ENCODE assay signal across 3 cellular contexts in genomic region chr1:179234863-179235262, GRCh38.
TF ChIP-seq lines count a peak whose summit lies in the region.

No MANE protein-coding gene starts in this region.

TF ChIP-seq in A549, 52 proteins besides CTCF, POLR2A, EP300 and RAD21:
- TF ChIP-seq, protein P1, sequence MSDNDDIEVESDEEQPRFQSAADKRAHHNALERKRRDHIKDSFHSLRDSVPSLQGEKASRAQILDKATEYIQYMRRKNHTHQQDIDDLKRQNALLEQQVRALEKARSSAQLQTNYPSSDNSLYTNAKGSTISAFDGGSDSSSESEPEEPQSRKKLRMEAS (IDR thresholded peaks at IDR 0.05), result no peak
- TF ChIP-seq MAFK (IDR thresholded peaks at IDR 0.05; ENCODE audit: partially characterized antibody) (peak; percentile 43), KDM5A (IDR thresholded peaks at IDR 0.05) (no peak)

TF ChIP-seq in HCT116, 20 proteins besides CTCF, POLR2A, EP300 and RAD21:
- TF ChIP-seq ZFX (IDR thresholded peaks at IDR 0.05) (no peak), CBX3 (IDR thresholded peaks at IDR 0.05; ENCODE audit: low read depth) (peak; percentile 31; the same call in 1 of the 2 replicates), FOSL1 (IDR thresholded peaks at IDR 0.05; ENCODE audit: low read depth) (no peak)

TF ChIP-seq in GM12878, 131 proteins besides CTCF, POLR2A, EP300 and RAD21:
- TF ChIP-seq, protein P2, sequence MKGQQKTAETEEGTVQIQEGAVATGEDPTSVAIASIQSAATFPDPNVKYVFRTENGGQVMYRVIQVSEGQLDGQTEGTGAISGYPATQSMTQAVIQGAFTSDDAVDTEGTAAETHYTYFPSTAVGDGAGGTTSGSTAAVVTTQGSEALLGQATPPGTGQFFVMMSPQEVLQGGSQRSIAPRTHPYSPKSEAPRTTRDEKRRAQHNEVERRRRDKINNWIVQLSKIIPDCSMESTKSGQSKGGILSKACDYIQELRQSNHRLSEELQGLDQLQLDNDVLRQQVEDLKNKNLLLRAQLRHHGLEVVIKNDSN (IDR thresholded peaks at IDR 0.05; ENCODE audit: borderline replicate concordance, extremely low read length, insufficient read depth, low read depth, low read length), result no peak
- no peak for TF ChIP-seq IKZF1 (conservative IDR thresholded peaks at IDR 0.05)
- TF ChIP-seq, protein P3, sequence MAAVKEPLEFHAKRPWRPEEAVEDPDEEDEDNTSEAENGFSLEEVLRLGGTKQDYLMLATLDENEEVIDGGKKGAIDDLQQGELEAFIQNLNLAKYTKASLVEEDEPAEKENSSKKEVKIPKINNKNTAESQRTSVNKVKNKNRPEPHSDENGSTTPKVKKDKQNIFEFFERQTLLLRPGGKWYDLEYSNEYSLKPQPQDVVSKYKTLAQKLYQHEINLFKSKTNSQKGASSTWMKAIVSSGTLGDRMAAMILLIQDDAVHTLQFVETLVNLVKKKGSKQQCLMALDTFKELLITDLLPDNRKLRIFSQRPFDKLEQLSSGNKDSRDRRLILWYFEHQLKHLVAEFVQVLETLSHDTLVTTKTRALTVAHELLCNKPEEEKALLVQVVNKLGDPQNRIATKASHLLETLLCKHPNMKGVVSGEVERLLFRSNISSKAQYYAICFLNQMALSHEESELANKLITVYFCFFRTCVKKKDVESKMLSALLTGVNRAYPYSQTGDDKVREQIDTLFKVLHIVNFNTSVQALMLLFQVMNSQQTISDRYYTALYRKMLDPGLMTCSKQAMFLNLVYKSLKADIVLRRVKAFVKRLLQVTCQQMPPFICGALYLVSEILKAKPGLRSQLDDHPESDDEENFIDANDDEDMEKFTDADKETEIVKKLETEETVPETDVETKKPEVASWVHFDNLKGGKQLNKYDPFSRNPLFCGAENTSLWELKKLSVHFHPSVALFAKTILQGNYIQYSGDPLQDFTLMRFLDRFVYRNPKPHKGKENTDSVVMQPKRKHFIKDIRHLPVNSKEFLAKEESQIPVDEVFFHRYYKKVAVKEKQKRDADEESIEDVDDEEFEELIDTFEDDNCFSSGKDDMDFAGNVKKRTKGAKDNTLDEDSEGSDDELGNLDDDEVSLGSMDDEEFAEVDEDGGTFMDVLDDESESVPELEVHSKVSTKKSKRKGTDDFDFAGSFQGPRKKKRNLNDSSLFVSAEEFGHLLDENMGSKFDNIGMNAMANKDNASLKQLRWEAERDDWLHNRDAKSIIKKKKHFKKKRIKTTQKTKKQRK (IDR thresholded peaks at IDR 0.05; ENCODE audit: low read depth, low read length), result no peak
- no peak for TF ChIP-seq YBX1 (IDR thresholded peaks at IDR 0.05)
- no peak for TF ChIP-seq POLR2AphosphoS5 (IDR thresholded peaks at IDR 0.05; ENCODE audit: low read length)
- no peak for TF ChIP-seq CHD4 (IDR thresholded peaks at IDR 0.05)
- no peak for TF ChIP-seq RB1 (IDR thresholded peaks at IDR 0.05; ENCODE audit: borderline replicate concordance)
- TF ChIP-seq RFX5 (IDR thresholded peaks at IDR 0.05; ENCODE audit: low read depth, low read length), result no peak
- no peak for TF ChIP-seq ZNF217 (IDR thresholded peaks at IDR 0.05)
- TF ChIP-seq ASH2L (IDR thresholded peaks at IDR 0.05; ENCODE audit: borderline replicate concordance, low read depth), result no peak
- no peak for TF ChIP-seq ZSCAN29 (IDR thresholded peaks at IDR 0.05)
- TF ChIP-seq CBFB (IDR thresholded peaks at IDR 0.05; ENCODE audit: low read depth), result no peak
- TF ChIP-seq NFYA (IDR thresholded peaks at IDR 0.05; ENCODE audit: borderline replicate concordance, low read depth, low read length), result no peak
- no peak for TF ChIP-seq IRF5 (IDR thresholded peaks at IDR 0.05; ENCODE audit: borderline replicate concordance)
- no peak for TF ChIP-seq E2F4 (IDR thresholded peaks at IDR 0.05; ENCODE audit: low read depth, low read length)
